2 cellular contexts compared by ENCODE assay signal in genomic region chr22:23204125-23204488, GRCh38.
TF ChIP-seq lines count a peak whose summit lies in the region.

No MANE protein-coding gene starts in this region.

TF ChIP-seq in liver, 16 proteins besides CTCF, POLR2A, EP300 and RAD21:
- TF ChIP-seq TAF1 (conservative IDR thresholded peaks at IDR 0.05) (no peak), SP1 (IDR thresholded peaks at IDR 0.05) (no peak), HNF4A (conservative IDR thresholded peaks at IDR 0.05) (no peak), GABPA (IDR thresholded peaks at IDR 0.05 in 1 of 2, conservative IDR thresholded peaks at IDR 0.05 in 1 of 2) (no peak), MAX (IDR thresholded peaks at IDR 0.05) (no peak), EGR1 (IDR thresholded peaks at IDR 0.05; ENCODE audit: low read depth in 2 of 2) (no peak), FOXA1 (IDR thresholded peaks at IDR 0.05) (no peak), RXRA (IDR thresholded peaks at IDR 0.05) (no peak), NR2F2 (IDR thresholded peaks at IDR 0.05) (no peak), FOXA2 (IDR thresholded peaks at IDR 0.05) (no peak), REST (IDR thresholded peaks at IDR 0.05) (no peak), YY1 (IDR thresholded peaks at IDR 0.05) (no peak), HNF4G (IDR thresholded peaks at IDR 0.05) (no peak)

TF ChIP-seq in HepG2, 621 proteins besides CTCF, POLR2A, EP300 and RAD21:
- TF ChIP-seq CHCHD3 (CRISPR knock-in tag; IDR thresholded peaks at IDR 0.05), result no peak
- no peak for TF ChIP-seq RBM39 (IDR thresholded peaks at IDR 0.05; ENCODE audit: low read depth, low read length, poor library complexity, severe bottlenecking)
- no peak for TF ChIP-seq ZNF383 (CRISPR knock-in tag; IDR thresholded peaks at IDR 0.05; ENCODE audit: borderline replicate concordance)
- TF ChIP-seq ATF4 (CRISPR knock-in tag; IDR thresholded peaks at IDR 0.05), result no peak
